ENCODE assay signal across 9 cellular contexts in the genomic region with DNA sequence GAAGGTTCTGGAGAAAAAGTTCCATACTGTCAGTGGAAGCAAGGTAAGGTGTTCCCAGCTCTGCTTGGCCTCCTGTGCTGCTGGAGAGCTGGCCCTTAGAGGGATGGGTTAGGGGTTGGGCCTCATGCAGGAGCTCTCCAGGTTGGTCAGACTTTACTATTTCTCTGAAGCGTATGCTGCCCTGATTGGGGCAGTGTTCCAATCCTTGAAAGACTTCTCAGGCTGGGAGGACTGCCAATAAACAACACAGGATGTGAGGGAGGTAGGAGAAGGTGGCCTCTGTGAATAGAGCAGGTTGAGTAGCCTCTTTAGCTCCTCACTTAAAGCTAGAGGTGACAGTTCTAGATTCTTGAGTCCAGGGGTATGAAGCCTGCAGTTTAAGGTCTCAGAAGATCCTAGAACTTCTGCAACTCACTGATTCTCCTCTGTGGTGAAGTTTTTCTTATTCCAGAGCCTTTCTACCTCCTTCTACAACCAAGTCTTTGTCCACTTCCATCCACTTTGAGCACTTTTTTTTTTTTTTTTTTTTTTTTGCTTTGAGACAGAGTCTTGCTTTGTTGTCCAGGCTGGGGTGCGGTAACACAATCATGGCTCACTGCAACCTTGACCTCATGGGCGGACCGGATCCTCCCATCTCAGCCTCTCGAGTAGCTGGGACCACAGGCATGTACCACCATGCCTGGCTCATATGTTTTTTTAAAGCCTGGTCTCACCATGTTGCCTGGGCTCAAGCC. TPM values are rescaled to one million over a fixed set of nuclear protein-coding genes. Genes with fewer than 3 reads are reported as not detected.
DNase-seq lines count a peak whose midpoint lies in the region; ATAC-seq and TF ChIP-seq lines count a peak whose summit lies in the region.
"Had no signal": no experiment of that assay in that cellular context is flagged by ENCODE, and none has a peak within 500 bp of the region (broad histone marks: within the 10 kb centered on the region; RNA-seq: fewer than 3 reads in every experiment).

No MANE protein-coding gene starts in this region.

- no peak overlapping the region for H3K27ac ChIP-seq in CD4-positive, alpha-beta T cell (ENCODE audit: low read depth, low read length)
- H3K27ac ChIP-seq in colonic mucosa, result peak overlapping the region; percentile 95

- peaks cover 4% of the 10 kb centered on the region for H3K27me3 Mint-ChIP-seq in CD4-positive, alpha-beta T cell
- peaks cover 3% of the 10 kb centered on the region for H3K27me3 Mint-ChIP-seq in nephron (ENCODE audit: low read depth)

- peaks cover 76% of the 10 kb centered on the region for H3K36me3 Mint-ChIP-seq in CD4-positive, alpha-beta T cell (ENCODE audit: low read depth)
- H3K36me3 Mint-ChIP-seq in nephron (ENCODE audit: low read depth), result peaks cover 66% of the 10 kb centered on the region

- CTCF ChIA-PET in CD4-positive, alpha-beta T cell (lab: Charles Lee), result interaction anchor here (0.7 to 1.8 kb wide), 2 partner anchors 61 to 417 kb away, joined by 4 to 6 read pairs; no protein-coding TSS in a partner anchor

- no peaks in the 10 kb centered on the region for H3K9me3 ChIP-seq in CD4-positive, alpha-beta T cell (ENCODE audit: control insufficient read depth, low read length)
- H3K9me3 ChIP-seq in colonic mucosa, result no peaks in the 10 kb centered on the region

- H3K9ac ChIP-seq in colonic mucosa (ENCODE audit: low read depth in 2 of 2, low read length in 2 of 2), result peak overlapping the region in 1 of 2 donors; percentile 99

- no peak for TF ChIP-seq CTCF in CD4-positive, alpha-beta T cell (IDR thresholded peaks at IDR 0.05)
- no peak for TF ChIP-seq CTCF in colonic mucosa (IDR thresholded peaks at IDR 0.05)
- no peak for TF ChIP-seq CTCF in nephron (IDR thresholded peaks at IDR 0.05; ENCODE audit: unreplicated experiment in 3 of 3)

- H3K4me3 ChIP-seq in colonic mucosa, result no peak overlapping the region

- H3K27me3 ChIP-seq in CD4-positive, alpha-beta T cell (ENCODE audit: control insufficient read depth, insufficient read depth, low read length), result no peaks in the 10 kb centered on the region
- no peaks in the 10 kb centered on the region for H3K27me3 ChIP-seq in colonic mucosa

- H3K9me3 Mint-ChIP-seq in CD4-positive, alpha-beta T cell, result no peaks in the 10 kb centered on the region
- no peaks in the 10 kb centered on the region for H3K9me3 Mint-ChIP-seq in nephron

- peaks cover 47% of the 10 kb centered on the region for H3K4me1 Mint-ChIP-seq in CD4-positive, alpha-beta T cell (ENCODE audit: low read depth)
- H3K4me1 Mint-ChIP-seq in nephron, result peaks cover 32% of the 10 kb centered on the region

- intact Hi-C loops in CD4-positive, alpha-beta T cell (cut with DNase I, micrococcal nuclease), result loop anchor here in 1 of 2 experiments (2.0 to 10.0 kb wide), 2 partner anchors 55 to 1563 kb away; a partner anchor contains a TSS
- intact Hi-C loops in colonic mucosa (cut with DNase I), result no loop called here

- ATAC-seq in CD4-positive, alpha-beta T cell (ENCODE audit: poor library complexity), result no peak
- no peak for ATAC-seq in HG02759 (IDR thresholded peaks at IDR 0.05; ENCODE audit: unreplicated experiment)

- peaks cover 22% of the 10 kb centered on the region for H3K4me1 ChIP-seq in colonic mucosa

- peak in 1 of 10 experiments; percentile 25 for DNase-seq in CD4-positive, alpha-beta T cell
- DNase-seq in NCI-H226, result peak; percentile 83
- peak; percentile 89 for DNase-seq in colonic mucosa
- no peak for DNase-seq in NCI-H2107 (lab: John Stamatoyannopoulos, UW)
- no peak for DNase-seq in hypothalamus (lab: John Stamatoyannopoulos, UW)
- no peak for DNase-seq in COLO668 (lab: John Stamatoyannopoulos, UW; ENCODE audit: unreplicated experiment)

- POLR2A ChIA-PET in CD4-positive, alpha-beta T cell (lab: Charles Lee), result no interaction called here

- peak overlapping the region; percentile 85 for H3K4me3 Mint-ChIP-seq in CD4-positive, alpha-beta T cell
- H3K4me3 Mint-ChIP-seq in nephron, result peak overlapping the region; percentile 82 to 89 (median 83)

- peak overlapping the region; percentile 83 for H3K27ac Mint-ChIP-seq in CD4-positive, alpha-beta T cell
- H3K27ac Mint-ChIP-seq in nephron, result peak overlapping the region in 2 of 3 experiments; percentile 57 to 71

- peaks cover 17% of the 10 kb centered on the region for H3K36me3 ChIP-seq in colonic mucosa

RNA-seq across cellular contexts. Expression of a gene that starts 3.0 kb away (rescaled TPM):
- 10 to 100 TPM; 63.6 to 68.9 TPM for total RNA-seq in CD4-positive, alpha-beta T cell
- total RNA-seq in colonic mucosa, result 100 to 1,000 TPM; 286 to 385 TPM

RNA-seq across cellular contexts. Expression of a gene that starts 20.2 kb away (rescaled TPM):
- total RNA-seq in CD4-positive, alpha-beta T cell, result not detected
- not detected for total RNA-seq in colonic mucosa
- total RNA-seq: T-helper 2 cell treated with Interferon-gamma antibody and Interleukin-4, amounts not matched to agents 100 ng/mL and 5 ng/mL, for 36 hours had no signal

RNA-seq across cellular contexts. Expression of a gene that starts 25.3 kb away (rescaled TPM):
- total RNA-seq in CD4-positive, alpha-beta T cell, result 10 to 100 TPM; 90.9 to 92.8 TPM
- total RNA-seq in colonic mucosa, result 100 to 1,000 TPM; 101 to 159 TPM

RNA-seq across cellular contexts. Expression of a gene that starts 53.7 kb away (rescaled TPM):
- 10 to 100 TPM; 42.2 to 44.5 TPM for total RNA-seq in CD4-positive, alpha-beta T cell
- total RNA-seq in colonic mucosa, result 100 to 1,000 TPM in 1 of 2 donors, 10 to 100 TPM in 1; 64.8 to 182 TPM

Comparison
In these comparisons a context has a peak if more than half of its experiments do, and no peak if none do; other contexts are left out.
1. DNase-seq: peak in NCI-H226 (single experiment) and colonic mucosa (single experiment); none in NCI-H2107 (single experiment), hypothalamus (0 of 51) and COLO668 (single experiment).
2. RNA of a gene that starts 3.0 kb away (total RNA-seq): 286 to 385 TPM in colonic mucosa; 63.6 to 68.9 TPM in CD4-positive, alpha-beta T cell; every median in the first group is over 4 times any median in the second.